25 cellular contexts compared by ENCODE assay signal in genomic region chr18:59469463-59470180, GRCh38.
"Had no signal": no experiment of that assay in that cellular context is flagged by ENCODE, and none has a peak within 500 bp of the region (broad histone marks: within the 10 kb centered on the region; RNA-seq: fewer than 3 reads in every experiment).

No MANE protein-coding gene starts in this region.

- H3K4me3 Mint-ChIP-seq: brain; effector memory CD8-positive, alpha-beta T cell; nephron had no signal

- H3K27ac ChIP-seq: colonic mucosa, dorsolateral prefrontal cortex, esophagus squamous epithelium, gastroesophageal sphincter, neutrophil, ovary, prostate gland, stomach, suprapubic skin, tibial nerve, WERI-Rb-1 had no signal

- H3K4me3 ChIP-seq: colonic mucosa, dorsolateral prefrontal cortex, esophagus squamous epithelium, gastroesophageal sphincter, ovary, prostate gland, stomach, suprapubic skin, tibial nerve had no signal

- H3K4me1 Mint-ChIP-seq: brain had no signal

- DNase-seq: activated CD4-positive, alpha-beta T cell treated with anti-CD3 and anti-CD28 coated beads for 1 hour; activated CD4-positive, alpha-beta T cell treated with anti-CD3 and anti-CD28 coated beads, Interleukin-2, amount 50 U/mL, for 1 hour; activated gamma-delta T cell treated with Interleukin-2 at 50 U/mL for 16 hours; activated T-cell treated with anti-CD3 and anti-CD28 coated beads, Interleukin-2, amount 50 U/mL, for 1 hour; aorta; colonic mucosa; effector memory CD8-positive, alpha-beta T cell; esophagus squamous epithelium; head of caudate nucleus; kidney; ovary; stomach; WERI-Rb-1 had no signal

- FAIRE-seq: endothelial cell of umbilical vein, kidney, urothelium cell line had no signal

- H3K36me3 ChIP-seq: colonic mucosa, esophagus squamous epithelium, gastroesophageal sphincter, neutrophil, ovary, prostate gland, stomach, suprapubic skin, tibial nerve, WERI-Rb-1 had no signal

- H3K9me3 ChIP-seq: colonic mucosa, esophagus squamous epithelium, gastroesophageal sphincter, neutrophil, ovary, prostate gland, stomach, suprapubic skin, tibial nerve had no signal

- H3K9me3 Mint-ChIP-seq: effector memory CD8-positive, alpha-beta T cell; nephron had no signal

- H3K27me3 ChIP-seq: colonic mucosa, gastroesophageal sphincter, neutrophil, ovary, stomach, suprapubic skin, tibial nerve had no signal

- H3K27ac Mint-ChIP-seq: activated naive CD4-positive, alpha-beta T cell treated with anti-CD3 and anti-CD28 coated beads, Interleukin-2, amount 50 U/mL, for 72 hours; brain; effector memory CD8-positive, alpha-beta T cell had no signal

- ATAC-seq: activated naive CD4-positive, alpha-beta T cell treated with anti-CD3 and anti-CD28 coated beads, Interleukin-2, amount 50 U/mL, for 72 hours; effector memory CD8-positive, alpha-beta T cell; gastroesophageal sphincter; left lobe of liver had no signal

- H3K4me1 ChIP-seq: colonic mucosa, prostate gland, stomach, tibial nerve had no signal
